ENCODE assay signal across 17 cellular contexts in the genomic region with DNA sequence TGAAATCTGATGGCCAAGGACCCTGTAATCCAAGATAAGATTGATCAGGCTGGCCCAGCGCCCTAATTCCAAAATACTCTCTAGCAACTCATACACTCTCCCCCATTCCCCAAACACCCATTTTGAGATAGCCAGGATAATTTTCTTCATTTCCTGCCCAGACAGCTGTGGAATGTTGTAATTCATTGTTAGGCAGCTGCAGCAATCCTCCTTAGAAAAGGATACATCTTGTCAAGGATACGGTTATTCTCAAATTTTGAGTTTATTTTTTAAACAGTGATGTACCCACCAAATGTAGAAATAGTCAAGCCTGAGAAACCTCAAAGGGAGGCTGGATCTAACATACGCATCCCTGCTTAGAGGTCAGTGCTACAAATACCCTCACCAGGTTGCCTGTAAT.
A peak's percentile ranks its signal among the peaks of the same experiment; 100 is the strongest.
DNase-seq lines count a peak whose midpoint lies in the region; ATAC-seq, FAIRE-seq and TF ChIP-seq lines count a peak whose summit lies in the region.
"Had no signal": no experiment of that assay in that cellular context is flagged by ENCODE, and none has a peak within 500 bp of the region (broad histone marks: within the 10 kb centered on the region; RNA-seq: fewer than 3 reads in every experiment).

No MANE protein-coding gene starts in this region.

- no peak for DNase-seq in Right ventricle myocardium superior
- DNase-seq in right atrium auricular region (ENCODE audit: low spot score), result no peak
- DNase-seq in H1 (ENCODE audit: low read depth in 1 of 2, low spot score in 2 of 2), result no peak
- no peak for DNase-seq in NCI-H2171 (lab: John Stamatoyannopoulos, UW)
- no peak for DNase-seq in activated gamma-delta T cell treated with Interleukin-2 at 50 U/mL for 16 hours
- DNase-seq: DND-41, KG1, NCI-H1048, NCI-H2081, NCI-H524 had no signal

- no peak overlapping the region for H3K56ac ChIP-seq in H1 (replicated peaks; ENCODE audit: insufficient read length, low read depth, low read length)

- no peak overlapping the region for H3K4me2 ChIP-seq in H1 (ENCODE audit: insufficient read depth in 1 of 2, low read depth in 2 of 2, low read length in 2 of 2)
- H3K4me2 ChIP-seq: BLaER1 had no signal

- no peaks in the 10 kb centered on the region for H4K20me1 ChIP-seq in H1 (replicated peaks in 1 of 2; ENCODE audit: control insufficient read depth in 1 of 2, insufficient read depth in 2 of 2, low read length in 2 of 2)
- H4K20me1 ChIP-seq: BLaER1 had no signal

- H3K36me3 ChIP-seq in right atrium auricular region, result no peaks in the 10 kb centered on the region
- no peaks in the 10 kb centered on the region; a peak in 1 of 8 replicates for H3K36me3 ChIP-seq in H1 (ENCODE audit: control insufficient read depth in 2 of 4, insufficient read depth in 4 of 4, low read length in 3 of 4)
- no peaks in the 10 kb centered on the region for H3K36me3 ChIP-seq in iPS-18a (ENCODE audit: control insufficient read depth, low read depth, low read length)
- H3K36me3 ChIP-seq: BLaER1 had no signal

- H3K9ac ChIP-seq in H1 (replicated peaks in 1 of 4; ENCODE audit: extremely low read depth in 1 of 4, low read depth in 3 of 4, low read length in 3 of 4), result no peak overlapping the region
- no peak overlapping the region for H3K9ac ChIP-seq in iPS-18a (ENCODE audit: low read length)
- H3K9ac ChIP-seq: BLaER1 had no signal

- H2BK12ac ChIP-seq in H1 (ENCODE audit: low read depth, low read length), result peak overlapping the region; percentile 87; the same call in 1 of the 2 replicates

- H3K18ac ChIP-seq in H1 (ENCODE audit: extremely low read depth, low read length), result peak overlapping the region; percentile 12; the same call in 1 of the 2 replicates

- no peak overlapping the region for H3K23ac ChIP-seq in H1 (ENCODE audit: insufficient read length)

- H3K23me2 ChIP-seq in H1 (ENCODE audit: low read depth, low read length), result no peaks in the 10 kb centered on the region

- H4K91ac ChIP-seq in H1 (replicated peaks; ENCODE audit: insufficient read length, low read length), result peak overlapping the region; percentile 63

- CTCF ChIA-PET in H1 (lab: Charles Lee; ENCODE audit: partially characterized antibody), result interaction anchor here (1.1 to 3.0 kb wide), 3 partner anchors 9 to 88 kb away, joined by 4 to 18 read pairs (median 5); no protein-coding TSS in a partner anchor

- POLR2A ChIA-PET in H1 (lab: Charles Lee; ENCODE audit: partially characterized antibody), result interaction anchor here (1.7 kb wide), 1 partner anchor 19 kb away, joined by 3 read pairs; no protein-coding TSS in a partner anchor

- no peak for TF ChIP-seq POLR2A in H1 (IDR thresholded peaks at IDR 0.05; ENCODE audit: control extremely low read depth in 1 of 2, low read depth in 2 of 2, low read length in 2 of 2)

- H3K27ac ChIP-seq in right atrium auricular region (no peak overlapping the region), H1 (ENCODE audit: low read depth, low read length) (no peak overlapping the region), iPS-18a (ENCODE audit: low read length) (peak overlapping the region; percentile 3)
- H3K27ac ChIP-seq: BLaER1 had no signal

- H3K79me2 ChIP-seq in H1 (ENCODE audit: control insufficient read depth in 1 of 2, insufficient read depth in 2 of 2, low read length in 2 of 2), result no peaks in the 10 kb centered on the region

- H2BK15ac ChIP-seq in H1 (ENCODE audit: low read length), result no peak overlapping the region

- H3K4me3 ChIP-seq in right atrium auricular region (no peak overlapping the region), H1 (ENCODE audit: extremely low read depth in 1 of 4, insufficient read depth in 2 of 4, low read depth in 3 of 4, low read length in 4 of 4) (peak overlapping the region in 1 of 4 experiments; percentile 7; a peak in 1 of 8 replicates), iPS-18a (ENCODE audit: low read length) (peak overlapping the region; percentile 4)
- H3K4me3 ChIP-seq: BLaER1 had no signal

- ATAC-seq in Right ventricle myocardium superior (ENCODE audit: poor library complexity) (peak; percentile 49), GM19467 (IDR thresholded peaks at IDR 0.05; ENCODE audit: unreplicated experiment) (no peak), HG02678 (IDR thresholded peaks at IDR 0.05; ENCODE audit: unreplicated experiment) (no peak)
- ATAC-seq: HCT116, HepG2 had no signal

- peak; percentile 32 for FAIRE-seq in H1 (lab: Jason Lieb, UNC)
- FAIRE-seq: G401.6, HepG2 had no signal

- H2AK5ac ChIP-seq in H1 (ENCODE audit: low read depth, low read length), result peak overlapping the region; percentile 14; the same call in 1 of the 2 replicates

- H2BK120ac ChIP-seq in H1 (replicated peaks; ENCODE audit: low read depth, low read length), result peak overlapping the region; percentile 76

- peak overlapping the region; percentile 36 for H3K4ac ChIP-seq in H1 (replicated peaks; ENCODE audit: insufficient read length, low read depth, low read length)

- TF ChIP-seq RAD21 in H1 (IDR thresholded peaks at IDR 0.05 in 1 of 2, conservative IDR thresholded peaks at IDR 0.05 in 1 of 2; ENCODE audit: low read depth in 2 of 2, low read length in 2 of 2), result no peak

- H3K27me3 ChIP-seq in right atrium auricular region (no peaks in the 10 kb centered on the region), H1 (replicated peaks in 1 of 4; ENCODE audit: control insufficient read depth in 3 of 4, extremely low read depth in 1 of 4, insufficient read depth in 3 of 4, low read length in 3 of 4) (no peaks in the 10 kb centered on the region), iPS-18a (ENCODE audit: control insufficient read depth, insufficient read depth, low read length) (no peaks in the 10 kb centered on the region)
- H3K27me3 ChIP-seq: BLaER1 had no signal

- TF ChIP-seq CTCF in right atrium auricular region (IDR thresholded peaks at IDR 0.05), result no peak
- no peak for TF ChIP-seq CTCF in H1 (IDR thresholded peaks at IDR 0.05; ENCODE audit: control extremely low read depth in 1 of 3, insufficient read depth in 1 of 3, low read depth in 1 of 3, low read length in 3 of 3)

- H3K79me1 ChIP-seq in H1 (ENCODE audit: low read depth, low read length), result no peaks in the 10 kb centered on the region

- 45% methylated on average over 3 of the region's 3 CpGs; no CpG with 5 or more reads in 1 of the 2 experiments for WGBS in H1 (ENCODE audit: extremely low coverage in 1 of 2, insufficient coverage in 1 of 2, insufficient read length in 1 of 2, insufficient replicate concordance in 2 of 2, low coverage in 1 of 2, low lambda C conversion rate in 2 of 2, missing lambda C conversion rate in 1 of 2), 2 experiments

- H2BK5ac ChIP-seq in H1 (ENCODE audit: low read depth, low read length), result peak overlapping the region; percentile 85; the same call in 1 of the 2 replicates

- H4K5ac ChIP-seq in H1 (ENCODE audit: insufficient read length, low read depth, low read length), result peak overlapping the region; percentile 52

- intact Hi-C loops in Right ventricle myocardium superior (cut with DNase I), result no loop called here

- no peak overlapping the region for H3K14ac ChIP-seq in H1 (ENCODE audit: insufficient read length)

- no peak overlapping the region for H2AFZ ChIP-seq in H1 (ENCODE audit: low read length)

- H3K9me3 ChIP-seq in right atrium auricular region, result no peaks in the 10 kb centered on the region
- no peaks in the 10 kb centered on the region for H3K9me3 ChIP-seq in H1 (ENCODE audit: insufficient read depth in 2 of 2, low read depth in 1 of 2, low read length in 1 of 2)
- no peaks in the 10 kb centered on the region for H3K9me3 ChIP-seq in iPS-18a (ENCODE audit: control insufficient read depth, low read depth, low read length)
- H3K9me3 ChIP-seq: BLaER1 had no signal

- no peak overlapping the region for H4K8ac ChIP-seq in H1 (ENCODE audit: extremely low read depth, insufficient read depth, low read length)

- peak overlapping the region; percentile 84; the same call in 1 of the 2 replicates for H2BK20ac ChIP-seq in H1 (ENCODE audit: low read length)

- TF ChIP-seq EP300 in H1 (IDR thresholded peaks at IDR 0.05; ENCODE audit: borderline replicate concordance in 1 of 2, low read depth in 2 of 2, low read length in 2 of 2), result no peak

- H3K4me1 ChIP-seq in right atrium auricular region, result peaks cover 0 to 37% of the 10 kb centered on the region in 2 donors
- peaks cover 0 to 21% (median 17%) of the 10 kb centered on the region in 4 experiments; a peak in 5 of 7 replicates for H3K4me1 ChIP-seq in H1 (replicated peaks in 1 of 4; ENCODE audit: control insufficient read depth in 3 of 4, insufficient read depth in 4 of 4, low read length in 3 of 4)
- H3K4me1 ChIP-seq in iPS-18a (ENCODE audit: control insufficient read depth, low read depth, low read length), result peaks cover 41% of the 10 kb centered on the region
- H3K4me1 ChIP-seq: BLaER1 had no signal

TF ChIP-seq in H1, 55 proteins besides CTCF, POLR2A, EP300 and RAD21 (continues in another document):
- TF ChIP-seq JUN (IDR thresholded peaks at IDR 0.05; ENCODE audit: low read depth, low read length) (no peak), HDAC2 (IDR thresholded peaks at IDR 0.05; ENCODE audit: borderline replicate concordance in 1 of 2, low read depth in 2 of 2, low read length in 2 of 2) (no peak), ASH2L (IDR thresholded peaks at IDR 0.05; ENCODE audit: low read length) (no peak)
- TF ChIP-seq, protein P1, sequence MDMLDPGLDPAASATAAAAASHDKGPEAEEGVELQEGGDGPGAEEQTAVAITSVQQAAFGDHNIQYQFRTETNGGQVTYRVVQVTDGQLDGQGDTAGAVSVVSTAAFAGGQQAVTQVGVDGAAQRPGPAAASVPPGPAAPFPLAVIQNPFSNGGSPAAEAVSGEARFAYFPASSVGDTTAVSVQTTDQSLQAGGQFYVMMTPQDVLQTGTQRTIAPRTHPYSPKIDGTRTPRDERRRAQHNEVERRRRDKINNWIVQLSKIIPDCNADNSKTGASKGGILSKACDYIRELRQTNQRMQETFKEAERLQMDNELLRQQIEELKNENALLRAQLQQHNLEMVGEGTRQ (IDR thresholded peaks at IDR 0.05; ENCODE audit: low read length), result no peak
